ENCODE assay signal across 21 cellular contexts in the genomic region with DNA sequence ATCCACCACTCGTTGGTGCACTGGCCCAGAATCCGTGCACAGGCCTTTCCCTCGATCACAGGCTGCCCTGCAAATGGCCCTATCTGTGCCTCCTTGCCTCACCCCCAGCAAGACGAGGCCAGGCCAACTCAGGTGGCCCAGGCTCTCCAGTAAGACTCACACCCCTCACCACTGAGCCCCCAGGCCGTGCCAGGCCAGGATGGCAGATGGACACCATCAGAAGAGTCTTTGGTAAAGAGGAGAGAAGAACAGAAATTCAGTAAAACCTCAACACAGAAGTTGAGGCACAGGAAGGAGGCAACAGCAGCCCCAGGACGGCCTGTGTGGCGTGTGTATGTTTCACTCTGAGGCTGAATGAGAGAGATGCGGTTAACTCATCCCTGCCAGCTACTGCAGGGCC. TPM values are rescaled to one million over a fixed set of nuclear protein-coding genes. Genes with fewer than 3 reads are reported as not detected.
"Had no signal": no experiment of that assay in that cellular context is flagged by ENCODE, and none has a peak within 500 bp of the region (broad histone marks: within the 10 kb centered on the region; RNA-seq: fewer than 3 reads in every experiment).

No MANE protein-coding gene starts in this region.

- H3K4me3 ChIP-seq: SJCRH30 had no signal

- H3K36me3 ChIP-seq: SJCRH30 had no signal

- H3K27ac ChIP-seq: RWPE1, SJCRH30 had no signal

- DNase-seq: KBM-7, NCI-H1092, NCI-H1105 treated with DMSO at 0.1 percent for 48 hours, NCI-H1417 treated with DMSO at 0.1 percent for 48 hours, NCI-H146, NCI-H1694 treated with DMSO at 0.1 percent for 48 hours, NCI-H1930, NCI-H2081, NCI-H2107, NCI-H2227 treated with DMSO at 0.1 percent for 48 hours, NCI-H524, NCI-H526 treated with DMSO at 0.1 percent for 48 hours, NCI-H748 treated with DMSO at 0.1 percent for 48 hours, PC-3, SHP77 treated with DMSO at 0.1 percent for 48 hours had no signal

- ATAC-seq: Panc1, PC-3, SK-N-SH treated with all-trans-retinoic acid at 6 μM for 48 hours had no signal

- H3K9me3 ChIP-seq: SJCRH30 had no signal

RNA-seq across cellular contexts. Expression of a gene that starts 54.0 kb away (rescaled TPM):
- total RNA-seq: LHCN-M2, MCF 10A had no signal
